ENCODE assay signal across 16 cellular contexts in genomic region chr19:48274938-48275337, GRCh38. TPM values are rescaled to one million over a fixed set of nuclear protein-coding genes. Genes with fewer than 3 reads are reported as not detected.
DNase-seq lines count a peak whose midpoint lies in the region; ATAC-seq, FAIRE-seq and TF ChIP-seq lines count a peak whose summit lies in the region.
"Had no signal": no experiment of that assay in that cellular context is flagged by ENCODE, and none has a peak within 500 bp of the region (broad histone marks: within the 10 kb centered on the region; RNA-seq: fewer than 3 reads in every experiment).

No MANE protein-coding gene starts in this region.

- DNase-seq in HTR-8/SVneo (ENCODE audit: insufficient read length, low spot score) (no peak), RPMI7951 (ENCODE audit: low read depth) (peak; percentile 10), mesenchymal stem cell (no peak), sciatic nerve (ENCODE audit: low spot score) (peak; percentile 10), C1 segment of cervical spinal cord (lab: John Stamatoyannopoulos, UW) (no peak), ureter (ENCODE audit: low spot score) (no peak), BE2C (no peak), Caco-2 (no peak)
- DNase-seq: Calu3; CD4-positive, CD25-positive, alpha-beta regulatory T cell; DMS 273 treated with DMSO at 0.1 percent for 48 hours; H9; KG1 had no signal

- H3K18ac ChIP-seq in mesenchymal stem cell (ENCODE audit: low read depth in 1 of 2, low read length in 2 of 2) = no peak overlapping the region

- no peak overlapping the region for H2AK5ac ChIP-seq in mesenchymal stem cell (ENCODE audit: low read length, severe bottlenecking)

- H3K4ac ChIP-seq in mesenchymal stem cell (ENCODE audit: low read depth in 1 of 2, low read length in 2 of 2) = no peak overlapping the region

- ATAC-seq in sciatic nerve = no peak
- ATAC-seq: A549, GM23338 had no signal

- peak; percentile 13 for FAIRE-seq in HTR-8/SVneo (lab: Jason Lieb, UNC)
- FAIRE-seq: A549 had no signal

- no peak overlapping the region for H3K4me2 ChIP-seq in mesenchymal stem cell (ENCODE audit: low read length, poor library complexity, severe bottlenecking)
- H3K4me2 ChIP-seq: A549, GM23338 had no signal

- no peak overlapping the region for H3K14ac ChIP-seq in mesenchymal stem cell (ENCODE audit: low read length in 2 of 2)

- H3K36me3 ChIP-seq in mesenchymal stem cell (ENCODE audit: control insufficient read depth in 1 of 2, insufficient read depth in 2 of 2, low read depth in 1 of 2, low read length in 2 of 2) = no peaks in the 10 kb centered on the region
- H3K36me3 ChIP-seq in BE2C = no peaks in the 10 kb centered on the region; the same call in 1 of the 2 replicates
- no peaks in the 10 kb centered on the region for H3K36me3 ChIP-seq in Caco-2 (ENCODE audit: control insufficient read depth, insufficient read depth, low read length)

- POLR2A ChIA-PET in Caco-2 (lab: Charles Lee) = no interaction called here

- H2BK120ac ChIP-seq in mesenchymal stem cell (ENCODE audit: low read depth, low read length) = no peak overlapping the region

- no peaks in the 10 kb centered on the region for H3K27me3 Mint-ChIP-seq in Caco-2 (ENCODE audit: insufficient read depth, unreplicated experiment)

- H3K4me1 ChIP-seq in mesenchymal stem cell (ENCODE audit: control insufficient read depth, insufficient read depth, low read depth, low read length) (peaks cover 7% of the 10 kb centered on the region), BE2C (peaks cover 3% of the 10 kb centered on the region; the same call in 1 of the 2 replicates), Caco-2 (peaks cover 9% of the 10 kb centered on the region)

- H3K9ac ChIP-seq in mesenchymal stem cell (ENCODE audit: low read length) = no peak overlapping the region

- H2BK15ac ChIP-seq in mesenchymal stem cell (ENCODE audit: low read depth, poor library complexity, severe bottlenecking) = no peak overlapping the region

- TF ChIP-seq CTCF in BE2C (IDR thresholded peaks at IDR 0.05; ENCODE audit: low read depth, low read length) (no peak), Caco-2 (IDR thresholded peaks at IDR 0.05; ENCODE audit: insufficient read depth in 1 of 2, low read depth in 1 of 2, low read length in 1 of 2, severe bottlenecking in 1 of 2, unreplicated experiment in 1 of 2) (no peak)

- H3K27ac Mint-ChIP-seq in Caco-2 (ENCODE audit: unreplicated experiment) = no peak overlapping the region
- H3K27ac Mint-ChIP-seq: CD4-positive, CD25-positive, alpha-beta regulatory T cell; GM23338; H9; HFFc6 had no signal

- H3K4me1 Mint-ChIP-seq in Caco-2 (ENCODE audit: low read depth, unreplicated experiment) = peaks cover 14% of the 10 kb centered on the region

- H3K9me3 ChIP-seq in mesenchymal stem cell (ENCODE audit: control insufficient read depth, low read length) (no peaks in the 10 kb centered on the region), BE2C (no peaks in the 10 kb centered on the region), Caco-2 (no peaks in the 10 kb centered on the region)
- H3K9me3 ChIP-seq: A549 had no signal

- no peaks in the 10 kb centered on the region for H3K27me3 ChIP-seq in mesenchymal stem cell (ENCODE audit: control insufficient read depth in 1 of 2, insufficient read depth in 1 of 2, low read length in 2 of 2)
- H3K27me3 ChIP-seq in BE2C = no peaks in the 10 kb centered on the region
- H3K27me3 ChIP-seq in Caco-2 (replicated peaks; ENCODE audit: control insufficient read depth, insufficient read depth, low read length) = no peaks in the 10 kb centered on the region

- peak overlapping the region; percentile 41 for H4K8ac ChIP-seq in mesenchymal stem cell (ENCODE audit: low read length)

- no peak overlapping the region for H2BK5ac ChIP-seq in mesenchymal stem cell (ENCODE audit: low read depth, low read length, poor library complexity, severe bottlenecking)

- H2AFZ ChIP-seq in mesenchymal stem cell (ENCODE audit: low read depth, low read length) = no peak overlapping the region
- H2AFZ ChIP-seq: GM23338 had no signal

- intact Hi-C loops in sciatic nerve (cut with DNase I) (no loop called here), Caco-2 (cut with micrococcal nuclease; ENCODE audit: unreplicated experiment) (no loop called here)

- CTCF ChIA-PET in Caco-2 (lab: Charles Lee) = no interaction called here

- H3K23ac ChIP-seq in mesenchymal stem cell (ENCODE audit: low read length in 2 of 2) = no peak overlapping the region

- no peak overlapping the region for H3K27ac ChIP-seq in mesenchymal stem cell (ENCODE audit: low read length, poor library complexity, severe bottlenecking)
- H3K27ac ChIP-seq: A549 had no signal

- no TSS peak for BruUV-seq in Caco-2 (replicated peaks; lab: Mats Ljungman, UMichigan)

- WGBS in mesenchymal stem cell = 74% methylated on average over 6 of the region's 6 CpGs

- no peak overlapping the region for H2BK12ac ChIP-seq in mesenchymal stem cell (ENCODE audit: low read length in 2 of 2)

- H3K9me3 Mint-ChIP-seq in Caco-2 (ENCODE audit: unreplicated experiment) = no peaks in the 10 kb centered on the region
- H3K9me3 Mint-ChIP-seq: GM23338 had no signal

- no peak overlapping the region for H4K91ac ChIP-seq in mesenchymal stem cell (ENCODE audit: low read length)

- no peaks in the 10 kb centered on the region for H3K79me1 ChIP-seq in mesenchymal stem cell (replicated peaks; ENCODE audit: low read length, poor library complexity, severe bottlenecking)

- peaks cover 19% of the 10 kb centered on the region for H3K36me3 Mint-ChIP-seq in Caco-2 (ENCODE audit: insufficient read depth, unreplicated experiment)
- H3K36me3 Mint-ChIP-seq: CD4-positive, CD25-positive, alpha-beta regulatory T cell had no signal

- H3K4me3 Mint-ChIP-seq in Caco-2 (ENCODE audit: unreplicated experiment) = no peak overlapping the region
- H3K4me3 Mint-ChIP-seq: CD4-positive, CD25-positive, alpha-beta regulatory T cell; GM23338; H9; HFFc6 had no signal

- H3K4me3 ChIP-seq in mesenchymal stem cell (ENCODE audit: insufficient read depth in 1 of 2, low read depth in 1 of 2, low read length in 2 of 2) = no peak overlapping the region
- no peak overlapping the region for H3K4me3 ChIP-seq in BE2C (ENCODE audit: low read depth, low read length)
- H3K4me3 ChIP-seq in Caco-2 (ENCODE audit: low read depth, low read length) = no peak overlapping the region
- H3K4me3 ChIP-seq: A549, GM23338 had no signal

RNA-seq across cellular contexts. Expression of gene ZNF114, which starts 5.1 kb away (rescaled TPM):
- 0.24 and 0.49 TPM in 2 replicates for total RNA-seq in RPMI7951 (2014; rRNA removed; shearing (Covaris generic))
- polyA plus RNA-seq in mesenchymal stem cell (2013, experiment 1 of 2) = 0.43 TPM
- polyA plus RNA-seq in mesenchymal stem cell (2013, experiment 2 of 2) = 0.42 TPM
- total RNA-seq in sciatic nerve (1.1 TPM), ureter (0.44 TPM), Caco-2 (2022) (8.7 and 9.3 TPM in 2 replicates)
- 2.5 TPM for polyA plus RNA-seq in BE2C (2012; ENCODE audit: insufficient read depth, insufficient read length, low read depth)
- total RNA-seq: CD4-positive, CD25-positive, alpha-beta regulatory T cell had no signal
- polyA plus RNA-seq: CD4-positive, CD25-positive, alpha-beta regulatory T cell had no signal

RNA-seq across cellular contexts. Expression of gene CARD8, which starts 19.2 kb away (rescaled TPM):
- 27.2 and 28.1 TPM in 2 replicates for total RNA-seq in RPMI7951 (2014; rRNA removed; shearing (Covaris generic))
- polyA plus RNA-seq in mesenchymal stem cell (2013, experiment 1 of 2) = 29.2 TPM
- 28.7 TPM for polyA plus RNA-seq in mesenchymal stem cell (2013, experiment 2 of 2)
- 82.8 TPM for total RNA-seq in sciatic nerve
- total RNA-seq in ureter = 47.3 TPM
- polyA plus RNA-seq in BE2C (2012; ENCODE audit: insufficient read depth, insufficient read length, low read depth) = 3.1 TPM
- total RNA-seq in Caco-2 (2022) = 17.7 and 19.9 TPM in 2 replicates

RNA-seq across cellular contexts. Expression of gene EMP3, which starts 50.4 kb away (rescaled TPM):
- 246 and 286 TPM in 2 replicates for total RNA-seq in RPMI7951 (2014; rRNA removed; shearing (Covaris generic))
- polyA plus RNA-seq in mesenchymal stem cell (2013, experiment 1 of 2) = 450 TPM
- 450 TPM for polyA plus RNA-seq in mesenchymal stem cell (2013, experiment 2 of 2)
- 119 TPM for total RNA-seq in sciatic nerve
- 31.6 TPM for total RNA-seq in ureter
- polyA plus RNA-seq in BE2C (2012; ENCODE audit: insufficient read depth, insufficient read length, low read depth) = 32.6 TPM
- total RNA-seq in Caco-2 (2022) = 6.8 and 11.3 TPM in 2 replicates

Comparison
In these comparisons a context has a peak if more than half of its experiments do, and no peak if none do; other contexts are left out.
1. DNase-seq: peak in RPMI7951 (single experiment) and sciatic nerve (single experiment); none in HTR-8/SVneo (single experiment), mesenchymal stem cell (single experiment), C1 segment of cervical spinal cord (0 of 14), ureter (single experiment), BE2C (single experiment) and Caco-2 (0 of 2).